22 cellular contexts compared by ENCODE assay signal in the genomic region with DNA sequence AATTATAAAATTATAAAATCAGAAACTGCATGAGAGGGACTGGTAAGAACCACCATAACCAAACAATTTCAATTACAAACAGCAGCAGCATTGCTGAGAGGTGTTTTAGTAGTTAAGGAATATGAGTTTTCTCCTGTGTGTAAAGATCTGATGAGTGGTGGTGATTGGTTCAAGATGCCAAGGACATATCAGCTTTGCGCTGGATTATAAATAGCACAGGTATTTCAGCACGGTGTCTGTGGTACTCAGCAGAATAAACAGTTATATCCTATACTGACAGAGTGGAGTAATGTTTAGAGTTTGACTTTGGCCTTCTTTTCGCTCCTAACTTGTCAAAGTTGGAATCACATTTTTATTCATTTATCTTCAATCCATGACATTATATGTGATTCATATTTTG.
DNase-seq lines count a peak whose midpoint lies in the region; ATAC-seq and TF ChIP-seq lines count a peak whose summit lies in the region.
"Had no signal": no experiment of that assay in that cellular context is flagged by ENCODE, and none has a peak within 500 bp of the region (broad histone marks: within the 10 kb centered on the region; RNA-seq: fewer than 3 reads in every experiment).

No MANE protein-coding gene starts in this region.

- no peaks in the 10 kb centered on the region for H3K9me3 ChIP-seq in cardiac muscle cell (ENCODE audit: low read depth)
- H3K9me3 ChIP-seq in right cardiac atrium (ENCODE audit: control insufficient read depth, low read length) = no peaks in the 10 kb centered on the region
- no peaks in the 10 kb centered on the region for H3K9me3 ChIP-seq in CD4-positive, alpha-beta T cell (ENCODE audit: control insufficient read depth, low read length)
- H3K9me3 ChIP-seq: BLaER1 had no signal

- H3K9me3 Mint-ChIP-seq in CD4-positive, alpha-beta T cell = no peaks in the 10 kb centered on the region

- H3K4me3 Mint-ChIP-seq in CD4-positive, alpha-beta T cell = no peak overlapping the region
- H3K4me3 Mint-ChIP-seq: B cell; CD4-positive, CD25-positive, alpha-beta regulatory T cell; CD8-positive, alpha-beta memory T cell had no signal

- H3K4me3 ChIP-seq in cardiac muscle cell (no peak overlapping the region), right cardiac atrium (ENCODE audit: low read length) (no peak overlapping the region)
- H3K4me3 ChIP-seq: BLaER1, GM12878, GM23248 had no signal

- ATAC-seq in Right ventricle myocardium inferior (peak; percentile 91), left cardiac atrium (peak; percentile 75 to 97), right cardiac atrium (peak; percentile 57 to 86)
- no peak for ATAC-seq in CD4-positive, alpha-beta T cell (ENCODE audit: poor library complexity)
- ATAC-seq: GM12878 had no signal

- DNase-seq in Right ventricle myocardium inferior (ENCODE audit: missing footprints) = no peak
- no peak for DNase-seq in cardiac septum (ENCODE audit: low spot score)
- DNase-seq in cardiac muscle cell (ENCODE audit: low read depth in 1 of 2, low spot score in 1 of 2) = peak in 1 of 2 donors; percentile 84
- no peak for DNase-seq in left cardiac atrium
- DNase-seq in right cardiac atrium = no peak
- no peak for DNase-seq in NCI-H2171 treated with DMSO at 0.1 percent for 48 hours (lab: John Stamatoyannopoulos, UW)
- DNase-seq in posterior vena cava (ENCODE audit: low spot score) = no peak
- DNase-seq in CD4-positive, alpha-beta T cell = no peak
- DNase-seq: CD4-positive, CD25-positive, alpha-beta regulatory T cell; CD8-positive, alpha-beta memory T cell; DMS 273 treated with DMSO at 0.1 percent for 48 hours; DMS79; EL; GDM1; GM23248; H7; HCEC 1CT had no signal

- no peak for TF ChIP-seq CTCF in cardiac muscle cell (IDR thresholded peaks at IDR 0.05; ENCODE audit: low read depth, low read length)
- no peak for TF ChIP-seq CTCF in CD4-positive, alpha-beta T cell (IDR thresholded peaks at IDR 0.05)

- H3K36me3 ChIP-seq in cardiac muscle cell = no peaks in the 10 kb centered on the region
- H3K36me3 ChIP-seq: BLaER1 had no signal

- no peak overlapping the region for H3K27ac Mint-ChIP-seq in CD4-positive, alpha-beta T cell
- H3K27ac Mint-ChIP-seq: B cell; CD4-positive, CD25-positive, alpha-beta regulatory T cell; CD8-positive, alpha-beta memory T cell had no signal

- no peaks in the 10 kb centered on the region for H3K4me1 Mint-ChIP-seq in CD4-positive, alpha-beta T cell (ENCODE audit: low read depth)
- H3K4me1 Mint-ChIP-seq: B cell; CD4-positive, CD25-positive, alpha-beta regulatory T cell; CD8-positive, alpha-beta memory T cell had no signal

- H3K27ac ChIP-seq in cardiac muscle cell (peak overlapping the region; percentile 69), right cardiac atrium (ENCODE audit: low read length) (no peak overlapping the region)
- no peak overlapping the region for H3K27ac ChIP-seq in CD4-positive, alpha-beta T cell (ENCODE audit: low read depth, low read length)
- H3K27ac ChIP-seq: 22Rv1, BLaER1, C4-2B, GM23248 had no signal

- peaks cover 6% of the 10 kb centered on the region for H3K27me3 Mint-ChIP-seq in CD4-positive, alpha-beta T cell
- H3K27me3 Mint-ChIP-seq: B cell; CD4-positive, CD25-positive, alpha-beta regulatory T cell had no signal

- 42% methylated on average over 3 of the region's 3 CpGs for WGBS in right cardiac atrium

- CTCF ChIA-PET in CD4-positive, alpha-beta T cell (lab: Charles Lee) = no interaction called here

- intact Hi-C loops in Right ventricle myocardium inferior (cut with DNase I) = no loop called here
- intact Hi-C loops in cardiac septum (cut with DNase I) = no loop called here
- intact Hi-C loops in left cardiac atrium (cut with DNase I) = no loop called here
- intact Hi-C loops in right cardiac atrium (cut with DNase I) = no loop called here
- intact Hi-C loops in posterior vena cava (cut with DNase I) = no loop called here
- intact Hi-C loops in CD4-positive, alpha-beta T cell (cut with DNase I, micrococcal nuclease) = loop anchor here in 1 of 2 experiments (10.0 kb wide), 1 partner anchor 64 kb away; no protein-coding TSS in a partner anchor

- H3K4me1 ChIP-seq in cardiac muscle cell (ENCODE audit: low read depth) (peaks cover 46% of the 10 kb centered on the region), right cardiac atrium (ENCODE audit: control insufficient read depth, insufficient read depth, low read length) (no peaks in the 10 kb centered on the region)
- H3K4me1 ChIP-seq: BLaER1 had no signal

- H3K27me3 ChIP-seq in cardiac muscle cell (no peaks in the 10 kb centered on the region), right cardiac atrium (ENCODE audit: control insufficient read depth, insufficient read depth) (no peaks in the 10 kb centered on the region)
- H3K27me3 ChIP-seq in CD4-positive, alpha-beta T cell (ENCODE audit: control insufficient read depth, insufficient read depth, low read length) = no peaks in the 10 kb centered on the region
- H3K27me3 ChIP-seq: BLaER1 had no signal

- H3K36me3 Mint-ChIP-seq in CD4-positive, alpha-beta T cell (ENCODE audit: low read depth) = no peaks in the 10 kb centered on the region
- H3K36me3 Mint-ChIP-seq: CD4-positive, CD25-positive, alpha-beta regulatory T cell; CD8-positive, alpha-beta memory T cell had no signal

- POLR2A ChIA-PET in CD4-positive, alpha-beta T cell (lab: Charles Lee) = no interaction called here
